ENCODE assay signal across 12 cellular contexts in the genomic region with DNA sequence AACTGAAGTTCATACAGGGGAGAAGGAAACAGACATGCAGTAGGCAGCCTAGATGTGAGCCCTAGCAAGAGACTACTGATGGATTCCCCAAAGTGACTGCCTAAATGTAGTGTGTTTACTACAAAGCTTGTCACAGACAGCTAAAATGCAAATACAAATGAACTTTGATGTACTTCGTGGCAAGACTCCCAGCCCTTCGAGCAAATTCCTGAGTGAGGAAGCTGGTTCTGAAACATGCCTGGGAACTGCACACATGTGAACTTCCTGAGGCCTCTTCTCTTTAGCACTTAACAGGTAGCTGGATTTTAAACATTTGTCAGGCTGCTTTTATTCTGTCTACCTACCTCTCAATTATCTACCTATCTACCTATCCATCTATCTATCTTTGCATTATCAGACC. TPM values are rescaled to one million over a fixed set of nuclear protein-coding genes. Genes with fewer than 3 reads are reported as not detected.
DNase-seq lines count a peak whose midpoint lies in the region; ATAC-seq, FAIRE-seq and TF ChIP-seq lines count a peak whose summit lies in the region.
"Had no signal": no experiment of that assay in that cellular context is flagged by ENCODE, and none has a peak within 500 bp of the region (broad histone marks: within the 10 kb centered on the region; RNA-seq: fewer than 3 reads in every experiment).

No MANE protein-coding gene starts in this region.

- H3K4me1 ChIP-seq in K562 (replicated peaks in 1 of 2; ENCODE audit: control insufficient read depth in 2 of 2, insufficient read depth in 2 of 2, low read length in 2 of 2) (peaks cover 17 to 28% of the 10 kb centered on the region in 2 experiments), kidney (ENCODE audit: control insufficient read depth in 1 of 2, insufficient read depth in 1 of 2, low read depth in 1 of 2, low read length in 2 of 2) (peaks cover 34 to 64% of the 10 kb centered on the region in 2 donors), skeletal muscle satellite cell (ENCODE audit: control insufficient read depth, insufficient read depth, low read length) (peaks cover 86% of the 10 kb centered on the region)

- no peak overlapping the region for H3K9ac ChIP-seq in K562 (ENCODE audit: insufficient read depth in 1 of 2, low read depth in 2 of 2, low read length in 2 of 2)
- H3K9ac ChIP-seq in kidney (ENCODE audit: low read length in 2 of 2): no peak overlapping the region
- H3K9ac ChIP-seq in skeletal muscle satellite cell (ENCODE audit: low read depth, low read length): peak overlapping the region; percentile 77
- H3K9ac ChIP-seq: KMS-11 had no signal

- no peaks in the 10 kb centered on the region for H3K9me1 ChIP-seq in K562 (ENCODE audit: control insufficient read depth, insufficient read depth, low read length)

- no peak for TF ChIP-seq POLR2A in K562 (conservative IDR thresholded peaks at IDR 0.05)

- H3K4me1 Mint-ChIP-seq in HFFc6 (ENCODE audit: low read depth): peaks cover 85% of the 10 kb centered on the region

- TF ChIP-seq EP300 in K562 (IDR thresholded peaks at IDR 0.05; ENCODE audit: low read length): no peak

- no TSS peak for BruUV-seq in K562 (replicated peaks; lab: Mats Ljungman, UMichigan)

- H3K27me3 Mint-ChIP-seq in HFFc6 (ENCODE audit: insufficient read depth): no peaks in the 10 kb centered on the region; the same call in 1 of the 2 replicates

- DNase-seq in HFFc6 (no peak), K562 (ENCODE audit: extremely low read depth in 1 of 4, low spot score in 3 of 4) (no peak), kidney (no peak), SW 1271 (lab: John Stamatoyannopoulos, UW) (no peak), GM19240 (ENCODE audit: insufficient read length, low spot score) (no peak), superior temporal gyrus (ENCODE audit: extremely low spot score) (no peak)
- DNase-seq: DMS153, NCI-H345 had no signal

- H3K27ac Mint-ChIP-seq in HFFc6: peak overlapping the region; percentile 50

- H3K4me2 ChIP-seq in K562 (ENCODE audit: insufficient read depth, low read length) (no peak overlapping the region), skeletal muscle satellite cell (ENCODE audit: low read length) (peak overlapping the region; percentile 12)
- H3K4me2 ChIP-seq: KMS-11 had no signal

- in situ Hi-C loops in K562 (cut with MboI): loop anchor here (10.0 kb wide), 1 partner anchor 108 kb away; no protein-coding TSS in a partner anchor

- no peaks in the 10 kb centered on the region for H4K20me1 ChIP-seq in K562 (replicated peaks; ENCODE audit: control insufficient read depth, insufficient read depth, low read length)

- H3K36me3 ChIP-seq in K562 (ENCODE audit: control insufficient read depth, insufficient read depth, low read length) (no peaks in the 10 kb centered on the region), kidney (ENCODE audit: control insufficient read depth in 1 of 2, insufficient read depth in 2 of 2, low read length in 2 of 2) (no peaks in the 10 kb centered on the region), skeletal muscle satellite cell (ENCODE audit: insufficient read depth, low read length) (no peaks in the 10 kb centered on the region)

- H3K36me3 Mint-ChIP-seq in HFFc6 (ENCODE audit: low read depth): no peaks in the 10 kb centered on the region

- ATAC-seq in K562: no peak
- no peak for ATAC-seq in GM21367 (IDR thresholded peaks at IDR 0.05; ENCODE audit: unreplicated experiment)
- ATAC-seq: foreskin keratinocyte had no signal

- H3K4me3 ChIP-seq in K562 (no peak overlapping the region), kidney (ENCODE audit: low read length in 2 of 2) (no peak overlapping the region), skeletal muscle satellite cell (ENCODE audit: low read length) (no peak overlapping the region)

- H3K27ac ChIP-seq in K562 (ENCODE audit: extremely low read depth, low read depth, low read length) (no peak overlapping the region), kidney (ENCODE audit: low read depth in 2 of 2, low read length in 2 of 2) (peak overlapping the region; percentile 5 to 11)
- H3K27ac ChIP-seq: foreskin keratinocyte, KMS-11 had no signal

- H3K9me3 ChIP-seq in K562 (replicated peaks; ENCODE audit: control insufficient read depth, insufficient read depth, low read depth, low read length): no peaks in the 10 kb centered on the region
- H3K9me3 ChIP-seq in kidney (ENCODE audit: control insufficient read depth in 1 of 2, low read length in 2 of 2): no peaks in the 10 kb centered on the region
- H3K9me3 ChIP-seq in skeletal muscle satellite cell (replicated peaks; ENCODE audit: low read length): no peaks in the 10 kb centered on the region

- no peak for FAIRE-seq in K562 (lab: Jason Lieb, UNC)
- FAIRE-seq in kidney (lab: Jason Lieb, UNC): no peak

- H3K9me3 Mint-ChIP-seq in HFFc6: no peaks in the 10 kb centered on the region

- intact Hi-C loops in K562 (cut with micrococcal nuclease) (no loop called here), kidney (cut with DNase I) (loop anchor here (10.0 kb wide), 3 partner anchors 108 to 368 kb away; no protein-coding TSS in a partner anchor)

- no peak overlapping the region for H3K4me3 Mint-ChIP-seq in HFFc6

- TF ChIP-seq CTCF in HFFc6 (IDR thresholded peaks at IDR 0.05) (no peak), K562 (IDR thresholded peaks at IDR 0.05 in 2 of 3, conservative IDR thresholded peaks at IDR 0.05 in 1 of 3; ENCODE audit: insufficient read depth in 2 of 3, low read depth in 1 of 3, low read length in 3 of 3) (no peak), kidney (IDR thresholded peaks at IDR 0.05; ENCODE audit: borderline replicate concordance, extremely low read depth, insufficient read depth) (no peak)

- POLR2A ChIA-PET in K562 (lab: Yijun Ruan, JAX): interaction anchor here (1.6 kb wide), 1 partner anchor 13 kb away, joined by 10 read pairs; no protein-coding TSS in a partner anchor

- no peaks in the 10 kb centered on the region for H3K79me2 ChIP-seq in K562 (ENCODE audit: control insufficient read depth, insufficient read depth, low read length)

- 6% methylated on average over 2 of the region's 2 CpGs for whole genome bisulfite sequencing in K562 (ENCODE audit: insufficient coverage, low coverage, missing lambda C conversion rate)

- peak overlapping the region; percentile 0; the same call in 1 of the 2 replicates for H2AFZ ChIP-seq in K562 (ENCODE audit: low read depth, low read length)

- H3K27me3 ChIP-seq in K562 (ENCODE audit: control insufficient read depth in 2 of 2, insufficient read depth in 2 of 2, low read length in 2 of 2): no peaks in the 10 kb centered on the region
- H3K27me3 ChIP-seq in skeletal muscle satellite cell (ENCODE audit: control insufficient read depth, insufficient read depth, low read length): no peaks in the 10 kb centered on the region
- H3K27me3 ChIP-seq: foreskin keratinocyte had no signal

- no peak for TF ChIP-seq RAD21 in K562 (CRISPR knock-in tag; conservative IDR thresholded peaks at IDR 0.05 in 1 of 2, IDR thresholded peaks at IDR 0.05 in 1 of 2)

- CTCF ChIA-PET in K562 (lab: Yijun Ruan, JAX; ENCODE audit: low intra/inter-chr PET ratio): interaction anchor here (0.5 to 1.1 kb wide), 2 partner anchors 101 to 509 kb away, joined by 3 read pairs; no protein-coding TSS in a partner anchor

TF ChIP-seq in K562, 482 proteins besides CTCF, POLR2A, EP300 and RAD21:
- TF ChIP-seq BACH1 (tag; IDR thresholded peaks at IDR 0.05) (no peak), ZNF668 (CRISPR knock-in tag; IDR thresholded peaks at IDR 0.05) (0 out of 2 replicates have a peak, but pooled peaks have one; percentile 41), MTA3 (IDR thresholded peaks at IDR 0.05; ENCODE audit: borderline replicate concordance) (no peak)
- TF ChIP-seq, protein P1, sequence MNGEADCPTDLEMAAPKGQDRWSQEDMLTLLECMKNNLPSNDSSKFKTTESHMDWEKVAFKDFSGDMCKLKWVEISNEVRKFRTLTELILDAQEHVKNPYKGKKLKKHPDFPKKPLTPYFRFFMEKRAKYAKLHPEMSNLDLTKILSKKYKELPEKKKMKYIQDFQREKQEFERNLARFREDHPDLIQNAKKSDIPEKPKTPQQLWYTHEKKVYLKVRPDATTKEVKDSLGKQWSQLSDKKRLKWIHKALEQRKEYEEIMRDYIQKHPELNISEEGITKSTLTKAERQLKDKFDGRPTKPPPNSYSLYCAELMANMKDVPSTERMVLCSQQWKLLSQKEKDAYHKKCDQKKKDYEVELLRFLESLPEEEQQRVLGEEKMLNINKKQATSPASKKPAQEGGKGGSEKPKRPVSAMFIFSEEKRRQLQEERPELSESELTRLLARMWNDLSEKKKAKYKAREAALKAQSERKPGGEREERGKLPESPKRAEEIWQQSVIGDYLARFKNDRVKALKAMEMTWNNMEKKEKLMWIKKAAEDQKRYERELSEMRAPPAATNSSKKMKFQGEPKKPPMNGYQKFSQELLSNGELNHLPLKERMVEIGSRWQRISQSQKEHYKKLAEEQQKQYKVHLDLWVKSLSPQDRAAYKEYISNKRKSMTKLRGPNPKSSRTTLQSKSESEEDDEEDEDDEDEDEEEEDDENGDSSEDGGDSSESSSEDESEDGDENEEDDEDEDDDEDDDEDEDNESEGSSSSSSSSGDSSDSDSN (IDR thresholded peaks at IDR 0.05; ENCODE audit: borderline replicate concordance in 1 of 2, low read depth in 2 of 2, low read length in 2 of 2): no peak

RNA-seq across cellular contexts. Expression of a gene that starts 6.7 kb away (rescaled TPM):
- total RNA-seq in HFFc6 (2021; fragmentation: NEBNext Ultra II Directional; extraction: Animal tissue kit (Norgen Biotek cat#: 25700)): 10 to 100 TPM; 58.6 to 87.1 (median 73.2) TPM
- 23.6 and 29.2 TPM in 2 replicates for total RNA-seq in K562 (2011; cell fraction: chromatin; rRNA removed; ENCODE audit: low replicate concordance)
- 17.0 and 26.0 TPM in 2 replicates for total RNA-seq in K562 (2011; cell fraction: nucleolus; rRNA removed)
- total RNA-seq in K562 (2011; cell fraction: nucleoplasm; rRNA removed): 17.2 and 26.8 TPM in 2 replicates
- 24.4 and 38.8 TPM in 2 replicates for total RNA-seq in K562 (2014; rRNA removed)
- 18.4 and 22.1 TPM in 2 replicates for total RNA-seq in K562 (2014; rRNA removed; fragmentation: Illumina TruSeq; extraction: Trizol)
- total RNA-seq in K562 (2015; rRNA removed; fragmentation: Illumina TruSeq; extraction: Trizol): 35.3 and 39.1 TPM in 2 replicates
- 68.4 and 68.6 TPM in 2 replicates for total RNA-seq in K562 (2021)
- 7.7 and 18.0 TPM in 2 replicates for polyA plus RNA-seq in K562 (2011; rRNA removed)
- 12.4 and 22.0 TPM in 2 replicates for polyA plus RNA-seq in K562 (2011; cell fraction: cytosol; rRNA removed)
- 73.6 and 97.0 TPM in 2 replicates for polyA plus RNA-seq in K562 (2011; cell fraction: nucleus; rRNA removed)
- polyA plus RNA-seq in K562 (2012): 38.3 and 116 TPM in 2 replicates
- 47.0 and 60.0 TPM in 2 replicates for polyA plus RNA-seq in K562 (2014; fragmentation: Illumina TruSeq; extraction: Trizol)
- polyA plus RNA-seq in K562 (2014; fragmentation: Nextera tagmentation; extraction: Ambion mirVana): 10 to 100 TPM; 11.4 to 18.2 TPM
- polyA plus RNA-seq in K562 (2014; rRNA removed): 19.0 and 30.4 TPM in 2 replicates
- polyA minus RNA-seq in K562 (2011; rRNA and poly(A)+ RNA removed): 10.8 and 16.9 TPM in 2 replicates
- 43.5 and 61.6 TPM in 2 replicates for polyA minus RNA-seq in K562 (2011; cell fraction: cytosol; rRNA and poly(A)+ RNA removed)
- 22.5 and 41.3 TPM in 2 replicates for polyA minus RNA-seq in K562 (2011; cell fraction: nucleus; rRNA and poly(A)+ RNA removed)
- total RNA-seq in kidney: 130 TPM
- polyA plus RNA-seq in kidney (ENCODE audit: insufficient read depth, low read depth, low replicate concordance): 53.8 TPM
- total RNA-seq in skeletal muscle satellite cell (2012; rRNA removed): 61.6 and 73.8 TPM in 2 replicates
